9 cellular contexts compared by ENCODE assay signal in genomic region chr20:58390659-58391035, GRCh38. TPM values are rescaled to one million over a fixed set of nuclear protein-coding genes. Genes with fewer than 3 reads are reported as not detected.
A peak's percentile ranks its signal among the peaks of the same experiment; 100 is the strongest.
DNase-seq lines count a peak whose midpoint lies in the region; FAIRE-seq and TF ChIP-seq lines count a peak whose summit lies in the region.
"Had no signal": no experiment of that assay in that cellular context is flagged by ENCODE, and none has a peak within 500 bp of the region (broad histone marks: within the 10 kb centered on the region; RNA-seq: fewer than 3 reads in every experiment).

No MANE protein-coding gene starts in this region.

- no peaks in the 10 kb centered on the region for H3K9me3 Mint-ChIP-seq in MCF 10A (ENCODE audit: unreplicated experiment)
- no peaks in the 10 kb centered on the region for H3K9me3 Mint-ChIP-seq in activated CD4-positive, alpha-beta memory T cell treated with anti-CD3 and anti-CD28 coated beads for 36 hours
- H3K9me3 Mint-ChIP-seq in immature natural killer cell = no peaks in the 10 kb centered on the region

- TF ChIP-seq CTCF in MCF 10A (IDR thresholded peaks at IDR 0.05; ENCODE audit: unreplicated experiment) (no peak), breast epithelium (IDR thresholded peaks at IDR 0.05) (no peak), testis (IDR thresholded peaks at IDR 0.05) (no peak)

- H3K4me1 ChIP-seq in breast epithelium = peaks cover 0 to 10% of the 10 kb centered on the region in 2 donors
- H3K4me1 ChIP-seq in thymus (ENCODE audit: control insufficient read depth, insufficient read depth, low read length) = peaks cover 17% of the 10 kb centered on the region
- H3K4me1 ChIP-seq in testis = peaks cover 12% of the 10 kb centered on the region

- DNase-seq in MCF 10A (ENCODE audit: unreplicated experiment) = no peak
- no peak for DNase-seq in breast epithelium (ENCODE audit: low spot score in 2 of 2)
- DNase-seq in activated CD4-positive, alpha-beta memory T cell treated with anti-CD3 and anti-CD28 coated beads for 36 hours = no peak
- no peak for DNase-seq in immature natural killer cell
- DNase-seq in urothelium cell line (ENCODE audit: low spot score) = no peak
- no peak for DNase-seq in testis
- no peak for DNase-seq in NCI-H748 treated with DMSO at 0.1 percent for 48 hours (lab: John Stamatoyannopoulos, UW)
- DNase-seq: mesenchymal stem cell had no signal

- H3K36me3 ChIP-seq in breast epithelium (no peaks in the 10 kb centered on the region), thymus (ENCODE audit: control insufficient read depth, insufficient read depth) (peaks cover 2% of the 10 kb centered on the region), testis (ENCODE audit: low read depth, missing control alignments) (no peaks in the 10 kb centered on the region)

- H3K27me3 Mint-ChIP-seq in MCF 10A (ENCODE audit: insufficient read depth, unreplicated experiment) (no peaks in the 10 kb centered on the region), immature natural killer cell (ENCODE audit: low read depth in 3 of 3) (peaks cover 2 to 12% (median 9%) of the 10 kb centered on the region in 3 donors)
- no peaks in the 10 kb centered on the region for H3K27me3 Mint-ChIP-seq in activated CD4-positive, alpha-beta memory T cell treated with anti-CD3 and anti-CD28 coated beads for 36 hours

- CTCF ChIA-PET in MCF 10A (lab: Yijun Ruan, JAX) = interaction anchor here (0.6 to 0.9 kb wide), 3 partner anchors 12 to 260 kb away, joined by 3 to 4 read pairs (median 3); partner anchors contain the start of gene STX16
- CTCF ChIA-PET in activated CD4-positive, alpha-beta memory T cell treated with anti-CD3 and anti-CD28 coated beads for 36 hours (lab: Charles Lee) = no interaction called here

- H3K27me3 ChIP-seq in breast epithelium = no peaks in the 10 kb centered on the region
- H3K27me3 ChIP-seq in thymus (ENCODE audit: control insufficient read depth, insufficient read depth) = no peaks in the 10 kb centered on the region
- no peaks in the 10 kb centered on the region for H3K27me3 ChIP-seq in testis

- H3K4me1 Mint-ChIP-seq in MCF 10A (ENCODE audit: insufficient read depth, unreplicated experiment) (peaks cover 26% of the 10 kb centered on the region), immature natural killer cell (peaks cover 48 to 69% of the 10 kb centered on the region in 2 donors)
- peaks cover 51% of the 10 kb centered on the region for H3K4me1 Mint-ChIP-seq in activated CD4-positive, alpha-beta memory T cell treated with anti-CD3 and anti-CD28 coated beads for 36 hours (ENCODE audit: low read depth)

- H3K4me3 ChIP-seq in breast epithelium = peak overlapping the region in 1 of 3 donors; percentile 86
- peak overlapping the region; percentile 83 for H3K4me3 ChIP-seq in thymus (ENCODE audit: low read length)
- H3K4me3 ChIP-seq in testis = no peak overlapping the region

- WGBS in thymus = over 99% methylated on average over 8 of the region's 8 CpGs
- WGBS in testis, 2 donors = 75 to 76% methylated on average over 8 of the region's 8 CpGs

- H3K9me3 ChIP-seq in breast epithelium (no peaks in the 10 kb centered on the region), thymus (ENCODE audit: control insufficient read depth) (no peaks in the 10 kb centered on the region), testis (no peaks in the 10 kb centered on the region)

- no peak for TF ChIP-seq POLR2A in breast epithelium (IDR thresholded peaks at IDR 0.05)
- TF ChIP-seq POLR2A in testis (IDR thresholded peaks at IDR 0.05) = no peak

- H3K4me3 Mint-ChIP-seq in MCF 10A (ENCODE audit: unreplicated experiment) (peak overlapping the region; percentile 75), immature natural killer cell (peak overlapping the region; percentile 87 to 97 (median 94))
- peak overlapping the region; percentile 95 for H3K4me3 Mint-ChIP-seq in activated CD4-positive, alpha-beta memory T cell treated with anti-CD3 and anti-CD28 coated beads for 36 hours

- POLR2A ChIA-PET in MCF 10A (lab: Yijun Ruan, JAX) = interaction anchor here (0.7 to 3.7 kb wide), 5 partner anchors 9 to 262 kb away, joined by 3 to 65 read pairs (median 15); partner anchors contain the start of gene STX16
- POLR2A ChIA-PET in activated CD4-positive, alpha-beta memory T cell treated with anti-CD3 and anti-CD28 coated beads for 36 hours (lab: Charles Lee) = interaction anchor here (1.1 to 2.2 kb wide), 2 partner anchors 16 to 81 kb away, joined by 3 to 8 read pairs; partner anchors contain the start of gene RAB22A

- H3K27ac Mint-ChIP-seq in MCF 10A (ENCODE audit: low read depth, unreplicated experiment) = peak overlapping the region; percentile 73
- H3K27ac Mint-ChIP-seq in activated CD4-positive, alpha-beta memory T cell treated with anti-CD3 and anti-CD28 coated beads for 36 hours = peak overlapping the region; percentile 92
- peak overlapping the region; percentile 96 to 100 (median 98) for H3K27ac Mint-ChIP-seq in immature natural killer cell

- H3K36me3 Mint-ChIP-seq in MCF 10A (ENCODE audit: insufficient read depth, unreplicated experiment) (peaks cover 11% of the 10 kb centered on the region), immature natural killer cell (peaks cover 0 to 4% (median 0%) of the 10 kb centered on the region in 3 donors)
- peaks cover 31% of the 10 kb centered on the region for H3K36me3 Mint-ChIP-seq in activated CD4-positive, alpha-beta memory T cell treated with anti-CD3 and anti-CD28 coated beads for 36 hours

- intact Hi-C loops in MCF 10A (cut with micrococcal nuclease) (no loop called here), breast epithelium (cut with DNase I; ENCODE audit: low total_unique reads) (no loop called here), testis (cut with DNase I; ENCODE audit: low total_unique reads) (no loop called here)
- intact Hi-C loops in activated CD4-positive, alpha-beta memory T cell treated with anti-CD3 and anti-CD28 coated beads for 36 hours (cut with micrococcal nuclease) = no loop called here

- no TSS peak for BruUV-seq in MCF 10A (replicated peaks; lab: Mats Ljungman, UMichigan)

- no peak for FAIRE-seq in urothelium cell line (lab: Jason Lieb, UNC)

- H3K27ac ChIP-seq in breast epithelium (no peak overlapping the region), thymus (ENCODE audit: low read depth) (no peak overlapping the region), testis (no peak overlapping the region)

RNA-seq across cellular contexts. Expression of gene VAPB, which starts 1.6 kb away (rescaled TPM):
- total RNA-seq in MCF 10A (2022) (60.4 and 61.2 TPM in 2 replicates), breast epithelium (10 to 100 TPM; 18.6 to 18.9 (median 18.7) TPM), testis (10 to 100 TPM; 23.5 to 23.8 TPM)
- 10 to 100 TPM; 34.6 to 37.0 TPM for total RNA-seq in activated CD4-positive, alpha-beta memory T cell treated with anti-CD3 and anti-CD28 coated beads for 36 hours
- polyA plus RNA-seq in immature natural killer cell (10 to 100 TPM in 2 of 3 donors, 1 to 10 TPM in 1; 9.2 to 26.1 (median 22.8) TPM), thymus (29.0 TPM), testis (ENCODE audit: insufficient read depth, low read depth, low replicate concordance) (31.4 TPM)
